ENCODE assay signal across 32 cellular contexts in the genomic region with DNA sequence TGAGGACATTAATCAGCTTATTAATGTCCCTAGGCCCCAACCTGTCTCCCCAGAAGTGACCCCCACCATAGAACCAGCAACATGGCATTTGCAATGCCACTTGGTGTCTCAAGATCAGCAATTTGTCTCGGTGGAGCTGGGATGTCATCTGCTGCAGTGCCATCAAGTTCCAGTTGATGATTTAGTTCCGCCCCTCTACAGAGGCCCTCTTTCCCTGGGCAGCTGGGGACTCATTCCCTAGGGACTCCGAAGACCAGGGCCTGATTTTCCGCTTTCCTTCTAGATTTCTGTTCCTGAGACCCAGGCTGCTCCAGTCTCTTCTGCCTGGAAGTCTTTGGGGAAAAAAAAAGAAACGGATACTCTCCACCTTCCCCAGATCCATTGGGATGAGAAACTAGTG.
"Had no signal": no experiment of that assay in that cellular context is flagged by ENCODE, and none has a peak within 500 bp of the region (broad histone marks: within the 10 kb centered on the region; RNA-seq: fewer than 3 reads in every experiment).

No MANE protein-coding gene starts in this region.

- H3K4me3 ChIP-seq: adrenal gland, body of pancreas, breast epithelium had no signal

- H3K36me3 ChIP-seq: adrenal gland, brain microvascular endothelial cell, breast epithelium had no signal

- ATAC-seq: activated CD8-positive, alpha-beta T cell treated with anti-CD3 and anti-CD28 coated beads for 36 hours; activated naive CD4-positive, alpha-beta T cell treated with anti-CD3 and anti-CD28 coated beads, Interleukin-2, amount 50 U/mL, for 72 hours; activated T-cell treated with anti-CD3 and anti-CD28 coated beads, Interleukin-2, amount 50 U/mL, for 4 hours; activated T-cell treated with anti-CD3 and anti-CD28 coated beads, Interleukin-2, amount 50 U/mL, for 72 hours; activated T-helper 17 cell treated with anti-CD3 and anti-CD28 coated beads, Interleukin-2, amount 50 U/mL, for 72 hours; body of pancreas had no signal

- H3K9me3 ChIP-seq: adrenal gland, body of pancreas, breast epithelium had no signal

- DNase-seq: activated B cell treated with CpG ODN at 0.5 μM for 24 hours; activated CD4-positive, alpha-beta memory T cell treated with anti-CD3 and anti-CD28 coated beads for 36 hours; activated CD4-positive, alpha-beta T cell treated with anti-CD3 and anti-CD28 coated beads for 4 hours; activated CD4-positive, alpha-beta T cell treated with anti-CD3 and anti-CD28 coated beads, Interleukin-2, amount 10 ng/mL, durations not matched to agents 24 days and 14 days; activated CD4-positive, alpha-beta T cell treated with anti-CD3 and anti-CD28 coated beads, Interleukin-2, amount 50 U/mL, for 1 hour; activated CD4-positive, alpha-beta T cell treated with anti-CD3 and anti-CD28 coated beads, Interleukin-2, amount 50 U/mL, for 4 hours; activated CD4-positive, CD25-positive, alpha-beta regulatory T cell treated with anti-CD3 and anti-CD28 coated beads, Interleukin-2, amount 50 U/mL, for 72 hours; activated CD8-positive, alpha-beta memory T cell treated with anti-CD3 and anti-CD28 coated beads, Interleukin-2, amount 50 U/mL, for 4 hours; activated CD8-positive, alpha-beta T cell treated with anti-CD3 and anti-CD28 coated beads for 36 hours; activated effector memory CD4-positive, alpha-beta T cell treated with anti-CD3 and anti-CD28 coated beads, Interleukin-2, amount 50 U/mL, for 16 hours; activated gamma-delta T cell treated with Interleukin-2 at 50 U/mL for 16 hours; activated naive CD4-positive, alpha-beta T cell; activated naive CD4-positive, alpha-beta T cell treated with anti-CD3 and anti-CD28 coated beads for 36 hours; activated naive CD4-positive, alpha-beta T cell treated with anti-CD3 and anti-CD28 coated beads, Interleukin-2, amount 50 U/mL, for 16 hours; activated naive CD8-positive, alpha-beta T cell treated with anti-CD3 and anti-CD28 coated beads for 36 hours; activated T-cell treated with anti-CD3 and anti-CD28 coated beads for 4 hours; activated T-cell treated with anti-CD3 and anti-CD28 coated beads, Interleukin-2, amount 50 U/mL, for 1 hour; activated T-cell treated with anti-CD3 and anti-CD28 coated beads, Interleukin-2, amount 50 U/mL, for 4 hours; activated T-cell treated with anti-CD3 and anti-CD28 coated beads, Interleukin-2, amount 50 U/mL, for 72 hours; adrenal gland; amniotic stem cell; aorta; body of pancreas; brain microvascular endothelial cell; central memory CD4-positive, alpha-beta T cell; T-helper 1 cell; T-helper 2 cell; T-helper 9 cell had no signal

- H3K27ac ChIP-seq: adrenal gland, body of pancreas, brain microvascular endothelial cell, breast epithelium, VCaP had no signal

- H3K4me1 ChIP-seq: body of pancreas, breast epithelium had no signal

- H3K27me3 ChIP-seq: adrenal gland, body of pancreas, brain microvascular endothelial cell, breast epithelium had no signal
